In the genomic region with DNA sequence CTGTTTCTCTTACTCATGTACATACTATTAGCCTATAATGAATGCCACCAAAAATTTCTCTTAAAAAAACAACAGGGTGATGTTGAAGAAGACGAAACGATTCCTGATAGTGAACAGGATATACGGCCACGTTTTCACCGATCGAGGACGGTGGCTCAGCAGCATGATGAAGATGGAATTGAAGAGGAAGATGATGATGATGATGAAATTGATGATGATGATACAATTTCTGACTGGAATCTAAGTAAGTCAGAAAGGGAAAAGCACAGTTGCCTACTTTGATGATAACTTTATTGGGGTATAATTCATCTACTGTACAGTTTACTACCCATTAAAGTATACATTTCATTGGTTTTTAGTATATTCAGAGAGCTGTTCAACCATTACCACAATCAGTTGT, we compare ENCODE assay signal across 6 cellular contexts.
"Had no signal": no experiment of that assay in that cellular context is flagged by ENCODE, and none has a peak within 500 bp of the region (broad histone marks: within the 10 kb centered on the region; RNA-seq: fewer than 3 reads in every experiment).

No MANE protein-coding gene starts in this region.

- H3K4me2 ChIP-seq: KMS-11 had no signal

- H3K9ac ChIP-seq: KMS-11 had no signal

- H3K27ac ChIP-seq: HL-60, KMS-11 had no signal

- DNase-seq: IMR-90, Karpas-422, KBM-7, KG1 had no signal
